Comparison of ENCODE assay signal across 2 cellular contexts in genomic region chr21:41228006-41228370, GRCh38.
TF ChIP-seq lines count a peak whose summit lies in the region.

No MANE protein-coding gene starts in this region.

TF ChIP-seq in IMR-90, 13 proteins besides CTCF, POLR2A, EP300 and RAD21:
- TF ChIP-seq MAZ (IDR thresholded peaks at IDR 0.05; ENCODE audit: borderline replicate concordance, low read depth, low read length) (no peak), RFX5 (IDR thresholded peaks at IDR 0.05; ENCODE audit: low read depth, low read length) (no peak), FOS (IDR thresholded peaks at IDR 0.05; ENCODE audit: low read depth, low read length) (no peak), RCOR1 (IDR thresholded peaks at IDR 0.05; ENCODE audit: insufficient replicate concordance, low read length) (no peak), CHD1 (IDR thresholded peaks at IDR 0.05; ENCODE audit: low read depth, low read length) (no peak), BHLHE40 (IDR thresholded peaks at IDR 0.05; ENCODE audit: low read depth, low read length) (no peak), SMC3 (IDR thresholded peaks at IDR 0.05; ENCODE audit: low read depth, low read length) (no peak), MXI1 (IDR thresholded peaks at IDR 0.05; ENCODE audit: borderline replicate concordance, low read depth, low read length) (no peak), CEBPB (IDR thresholded peaks at IDR 0.05; ENCODE audit: low read depth, low read length) (no peak)
- TF ChIP-seq, protein P1, sequence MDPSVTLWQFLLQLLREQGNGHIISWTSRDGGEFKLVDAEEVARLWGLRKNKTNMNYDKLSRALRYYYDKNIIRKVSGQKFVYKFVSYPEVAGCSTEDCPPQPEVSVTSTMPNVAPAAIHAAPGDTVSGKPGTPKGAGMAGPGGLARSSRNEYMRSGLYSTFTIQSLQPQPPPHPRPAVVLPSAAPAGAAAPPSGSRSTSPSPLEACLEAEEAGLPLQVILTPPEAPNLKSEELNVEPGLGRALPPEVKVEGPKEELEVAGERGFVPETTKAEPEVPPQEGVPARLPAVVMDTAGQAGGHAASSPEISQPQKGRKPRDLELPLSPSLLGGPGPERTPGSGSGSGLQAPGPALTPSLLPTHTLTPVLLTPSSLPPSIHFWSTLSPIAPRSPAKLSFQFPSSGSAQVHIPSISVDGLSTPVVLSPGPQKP (IDR thresholded peaks at IDR 0.05; ENCODE audit: borderline replicate concordance, low read depth, low read length), result no peak
- TF ChIP-seq, protein P2, sequence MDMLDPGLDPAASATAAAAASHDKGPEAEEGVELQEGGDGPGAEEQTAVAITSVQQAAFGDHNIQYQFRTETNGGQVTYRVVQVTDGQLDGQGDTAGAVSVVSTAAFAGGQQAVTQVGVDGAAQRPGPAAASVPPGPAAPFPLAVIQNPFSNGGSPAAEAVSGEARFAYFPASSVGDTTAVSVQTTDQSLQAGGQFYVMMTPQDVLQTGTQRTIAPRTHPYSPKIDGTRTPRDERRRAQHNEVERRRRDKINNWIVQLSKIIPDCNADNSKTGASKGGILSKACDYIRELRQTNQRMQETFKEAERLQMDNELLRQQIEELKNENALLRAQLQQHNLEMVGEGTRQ (IDR thresholded peaks at IDR 0.05; ENCODE audit: low read depth, low read length), result no peak

TF ChIP-seq in K562, 482 proteins besides CTCF, POLR2A, EP300 and RAD21:
- TF ChIP-seq JUND (IDR thresholded peaks at IDR 0.05; ENCODE audit: borderline replicate concordance, low read depth, low read length), result peak; percentile 29; the same call in 1 of the 2 replicates
- TF ChIP-seq JUND (tag; IDR thresholded peaks at IDR 0.05; ENCODE audit: borderline replicate concordance, low read depth, low read length), result peak; percentile 43; the same call in 1 of the 3 replicates
- peak; percentile 70; the same call in 1 of the 2 replicates for TF ChIP-seq ATF7 (IDR thresholded peaks at IDR 0.05)
- peak; percentile 43 for TF ChIP-seq ATF3 (IDR thresholded peaks at IDR 0.05)
- no peak for TF ChIP-seq ATF3 (CRISPR knock-in tag; conservative IDR thresholded peaks at IDR 0.05)
- TF ChIP-seq MYBL2 (IDR thresholded peaks at IDR 0.05; ENCODE audit: low read depth), result no peak
- no peak for TF ChIP-seq MYBL2 (CRISPR knock-in tag; IDR thresholded peaks at IDR 0.05; ENCODE audit: borderline replicate concordance)
- TF ChIP-seq FOSL1 (tag; conservative IDR thresholded peaks at IDR 0.05), result no peak
- TF ChIP-seq, protein P3, sequence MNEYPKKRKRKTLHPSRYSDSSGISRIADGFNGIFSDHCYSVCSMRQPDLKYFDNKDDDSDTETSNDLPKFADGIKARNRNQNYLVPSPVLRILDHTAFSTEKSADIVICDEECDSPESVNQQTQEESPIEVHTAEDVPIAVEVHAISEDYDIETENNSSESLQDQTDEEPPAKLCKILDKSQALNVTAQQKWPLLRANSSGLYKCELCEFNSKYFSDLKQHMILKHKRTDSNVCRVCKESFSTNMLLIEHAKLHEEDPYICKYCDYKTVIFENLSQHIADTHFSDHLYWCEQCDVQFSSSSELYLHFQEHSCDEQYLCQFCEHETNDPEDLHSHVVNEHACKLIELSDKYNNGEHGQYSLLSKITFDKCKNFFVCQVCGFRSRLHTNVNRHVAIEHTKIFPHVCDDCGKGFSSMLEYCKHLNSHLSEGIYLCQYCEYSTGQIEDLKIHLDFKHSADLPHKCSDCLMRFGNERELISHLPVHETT (CRISPR knock-in tag; conservative IDR thresholded peaks at IDR 0.05 in 1 of 2, IDR thresholded peaks at IDR 0.05 in 1 of 2), result 0 out of 4 replicates have a peak, but pooled peaks of 1 of the 2 experiments have one; percentile 37
- peak; percentile 49; the same call in 1 of the 2 replicates for TF ChIP-seq MAFG (tag; conservative IDR thresholded peaks at IDR 0.05)
- TF ChIP-seq ATF1 (CRISPR knock-in tag; IDR thresholded peaks at IDR 0.05), result no peak
- peak; percentile 63 for TF ChIP-seq ATF1 (tag; IDR thresholded peaks at IDR 0.05)
- peak; percentile 39; the same call in 1 of the 2 replicates for TF ChIP-seq CREM (IDR thresholded peaks at IDR 0.05; ENCODE audit: low read depth)
- TF ChIP-seq TFE3 (CRISPR knock-in tag; IDR thresholded peaks at IDR 0.05), result no peak
- peak; percentile 27; the same call in 1 of the 2 replicates for TF ChIP-seq C11orf30 (IDR thresholded peaks at IDR 0.05; ENCODE audit: low read depth)
- 0 out of 2 replicates have a peak, but pooled peaks have one; percentile 22 for TF ChIP-seq VEZF1 (CRISPR knock-in tag; IDR thresholded peaks at IDR 0.05)
- TF ChIP-seq CBFA2T3 (IDR thresholded peaks at IDR 0.05), result 0 out of 2 replicates have a peak, but pooled peaks have one; percentile 18
